In the genomic region with DNA sequence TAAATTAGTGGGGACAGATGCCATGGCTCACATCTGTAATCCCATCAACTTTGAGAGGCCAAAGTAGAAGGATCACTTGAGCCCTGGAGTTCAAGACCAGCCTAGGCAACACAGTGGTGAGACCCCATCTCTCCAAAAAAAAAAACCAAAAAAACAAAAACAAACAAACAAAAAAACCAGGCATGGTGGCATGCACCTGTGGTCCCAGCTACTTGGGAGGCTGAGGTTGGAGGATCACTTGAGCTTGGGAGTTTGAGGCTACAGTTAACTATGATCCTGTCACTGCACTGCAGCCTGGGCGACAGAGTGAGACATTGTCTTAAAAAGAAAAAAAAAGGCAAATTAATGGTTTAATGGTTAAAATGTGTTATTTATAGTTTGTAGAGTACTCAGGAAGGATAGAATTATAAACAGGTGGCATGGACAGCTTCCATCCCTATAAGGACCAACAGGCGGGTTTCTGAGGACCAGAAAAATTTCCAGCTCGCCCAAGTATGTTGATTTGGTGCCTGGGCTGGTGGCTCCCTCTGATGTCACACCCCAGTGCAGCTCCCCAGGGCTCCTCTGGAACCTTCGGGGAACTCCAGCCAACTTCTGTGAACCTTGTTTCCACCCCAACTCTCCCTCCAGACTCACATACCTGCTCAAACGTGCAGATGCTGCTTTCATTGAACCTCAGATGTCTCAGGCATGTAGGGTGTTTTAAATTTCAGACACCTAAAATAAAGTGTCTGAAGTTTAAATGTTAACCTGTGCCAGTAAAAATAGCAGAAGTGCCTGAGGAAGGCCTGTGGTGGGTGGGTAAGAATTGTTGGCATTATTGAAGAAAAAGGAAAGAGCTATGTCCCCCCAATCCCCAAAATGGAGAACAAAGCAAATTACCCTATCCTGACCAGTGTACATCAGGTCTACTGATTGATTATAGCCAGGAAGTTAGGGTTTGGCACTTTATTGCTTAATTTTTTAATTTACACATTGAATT, we compare ENCODE assay signal across 9 cellular contexts.
A peak's percentile ranks its signal among the peaks of the same experiment; 100 is the strongest.
DNase-seq lines count a peak whose midpoint lies in the region; ATAC-seq, FAIRE-seq and TF ChIP-seq lines count a peak whose summit lies in the region.
"Had no signal": no experiment of that assay in that cellular context is flagged by ENCODE, and none has a peak within 500 bp of the region (broad histone marks: within the 10 kb centered on the region; RNA-seq: fewer than 3 reads in every experiment).

No MANE protein-coding gene starts in this region.

- FAIRE-seq in small intestine (lab: Jason Lieb, UNC) = no peak

- H3K9ac ChIP-seq in duodenal mucosa (ENCODE audit: low read depth in 1 of 2, low read length in 2 of 2) = peak overlapping the region in 1 of 2 donors; percentile 26

- H3K4me1 ChIP-seq in duodenal mucosa (ENCODE audit: control insufficient read depth in 1 of 2, insufficient read depth in 2 of 2, low read length in 2 of 2) (peaks cover 54 to 80% of the 10 kb centered on the region in 2 donors), transverse colon (peaks cover 28 to 94% (median 82%) of the 10 kb centered on the region in 4 donors), small intestine (ENCODE audit: control insufficient read depth in 2 of 2, insufficient read depth in 1 of 2, low read depth in 1 of 2, low read length in 1 of 2) (peaks cover 0 to 30% of the 10 kb centered on the region in 2 donors)

- TF ChIP-seq CTCF in transverse colon (IDR thresholded peaks at IDR 0.05) = no peak

- H3K9me3 ChIP-seq in duodenal mucosa (ENCODE audit: control insufficient read depth in 1 of 2, low read length in 2 of 2) (no peaks in the 10 kb centered on the region), transverse colon (no peaks in the 10 kb centered on the region), small intestine (ENCODE audit: control insufficient read depth, low read depth) (no peaks in the 10 kb centered on the region)

- no peak for TF ChIP-seq EP300 in transverse colon (IDR thresholded peaks at IDR 0.05; ENCODE audit: low read depth)

- H3K27me3 ChIP-seq in duodenal mucosa (ENCODE audit: control insufficient read depth in 1 of 2, insufficient read depth in 2 of 2, low read length in 2 of 2) (no peaks in the 10 kb centered on the region), transverse colon (no peaks in the 10 kb centered on the region), small intestine (ENCODE audit: control insufficient read depth in 2 of 2, insufficient read depth in 2 of 2, low read length in 2 of 2) (no peaks in the 10 kb centered on the region)

- intact Hi-C loops in transverse colon (cut with DNase I; ENCODE audit: low total_unique reads) = loop anchor here (5.0 kb wide), 1 partner anchor 65 kb away; no protein-coding TSS in a partner anchor

- DNase-seq in activated CD4-positive, CD25-positive, alpha-beta regulatory T cell (lab: John Stamatoyannopoulos, UW) = no peak
- peak; percentile 54 for DNase-seq in transverse colon
- no peak for DNase-seq in NCI-H2171 (lab: John Stamatoyannopoulos, UW)
- no peak for DNase-seq in small intestine
- DNase-seq: effector memory CD4-positive, alpha-beta T cell had no signal

- ATAC-seq in activated CD4-positive, CD25-positive, alpha-beta regulatory T cell treated with anti-CD3 and anti-CD28 coated beads, Interleukin-2, amount 50 U/mL, for 24 hours = peak; percentile 10 to 43
- ATAC-seq in HG03039 (IDR thresholded peaks at IDR 0.05; ENCODE audit: unreplicated experiment) = peak; percentile 38
- no peak for ATAC-seq in GM18519 (IDR thresholded peaks at IDR 0.05; ENCODE audit: low FRiP score, unreplicated experiment)

- 28 to 47% methylated on average over 5 of the region's 5 CpGs for WGBS in transverse colon (ENCODE audit: low coverage in 1 of 2), 2 donors
- WGBS in small intestine, 3 donors = 37 to 55% (median 37%) methylated on average over 5 of the region's 5 CpGs

- H3K4me3 ChIP-seq in duodenal mucosa (ENCODE audit: low read depth in 1 of 2, low read length in 2 of 2) (peak overlapping the region in 1 of 2 donors; percentile 31), transverse colon (peak overlapping the region in 1 of 4 donors; percentile 25), small intestine (ENCODE audit: low read depth in 1 of 2, low read length in 2 of 2) (no peak overlapping the region)

- in situ Hi-C loops in transverse colon (cut with MboI; ENCODE audit: low pct_ligation_motif_present in 1 of 4, low pct_unique_long_range_greater_than_20kb in 1 of 4, low sequenced_read_pairs in 3 of 4) = no loop called here

- no peak for TF ChIP-seq POLR2A in transverse colon (IDR thresholded peaks at IDR 0.05)

- H3K36me3 ChIP-seq in duodenal mucosa (ENCODE audit: control insufficient read depth in 1 of 2, insufficient read depth in 2 of 2, low read length in 2 of 2) (no peaks in the 10 kb centered on the region), transverse colon (no peaks in the 10 kb centered on the region), small intestine (ENCODE audit: control insufficient read depth in 2 of 2, insufficient read depth in 2 of 2, low read length in 2 of 2) (no peaks in the 10 kb centered on the region)

- H3K27ac ChIP-seq in duodenal mucosa (ENCODE audit: low read depth, low read length) (peak overlapping the region; percentile 60), transverse colon (peak overlapping the region; percentile 84 to 89 (median 87)), small intestine (ENCODE audit: low read depth in 1 of 2, low read length in 1 of 2) (peak overlapping the region in 1 of 2 donors; percentile 89)
